Comparison of ENCODE assay signal across 20 cellular contexts in the genomic region with DNA sequence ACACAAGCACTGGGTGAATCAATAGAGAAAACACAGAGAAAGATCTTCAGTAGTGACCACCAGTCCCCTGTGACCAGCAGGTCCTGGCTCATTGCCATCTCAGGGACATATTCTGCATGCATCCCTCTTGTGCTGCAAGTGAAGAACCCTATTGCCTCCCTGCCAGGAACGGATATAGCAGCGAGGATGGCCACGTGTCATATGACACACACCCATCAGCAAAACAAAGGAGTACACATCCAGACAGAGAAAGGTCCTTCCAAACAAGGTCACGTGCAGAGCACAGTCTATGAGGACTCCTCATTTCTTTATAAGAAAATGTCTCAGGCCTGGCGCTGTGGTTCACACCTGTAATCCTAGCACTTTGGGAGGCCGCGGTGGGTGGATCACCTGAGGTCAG.
"Had no signal": no experiment of that assay in that cellular context is flagged by ENCODE, and none has a peak within 500 bp of the region (broad histone marks: within the 10 kb centered on the region; RNA-seq: fewer than 3 reads in every experiment).

No MANE protein-coding gene starts in this region.

- H3K27ac ChIP-seq: esophagus squamous epithelium, gastroesophageal sphincter, left lung, lower lobe of right lung, neural progenitor cell, pancreas, tibial artery, upper lobe of left lung, vagina had no signal

- H3K36me3 ChIP-seq: esophagus squamous epithelium, gastroesophageal sphincter, left lung, lower lobe of right lung, neural progenitor cell, pancreas, tibial artery, upper lobe of left lung, vagina had no signal

- FAIRE-seq: keratinocyte, pancreas had no signal

- H3K4me1 ChIP-seq: esophagus squamous epithelium, gastroesophageal sphincter, left lung, lower lobe of right lung, neural progenitor cell, pancreas, tibial artery, upper lobe of left lung, vagina had no signal

- H3K27me3 ChIP-seq: esophagus squamous epithelium, gastroesophageal sphincter, left lung, neural progenitor cell, tibial artery, upper lobe of left lung, vagina had no signal

- H3K9me3 ChIP-seq: esophagus squamous epithelium, gastroesophageal sphincter, left lung, lower lobe of right lung, pancreas, upper lobe of left lung, vagina had no signal

- DNase-seq: dermis blood vessel endothelial cell; esophagus squamous epithelium; foreskin fibroblast; glutamatergic neuron; immature natural killer cell; left lung; lower lobe of right lung; midbrain; occipital lobe; right cardiac atrium; stimulated activated CD4-positive, alpha-beta T cell treated with anti-CD3 and anti-CD28 coated beads, Interleukin-2, amount 100 ng/mL, for 48 hours; tibial artery; upper lobe of left lung had no signal

- H3K4me2 ChIP-seq: neural progenitor cell, smooth muscle cell had no signal

- H3K4me3 ChIP-seq: esophagus squamous epithelium, gastroesophageal sphincter, left lung, lower lobe of right lung, neural progenitor cell, pancreas, smooth muscle cell, tibial artery, upper lobe of left lung, vagina had no signal

- H2AFZ ChIP-seq: neural progenitor cell had no signal

- ATAC-seq: gastroesophageal sphincter; left lung; lower lobe of right lung; natural killer cell treated with Interleukin-12 subunit alpha and Interleukin-12 subunit beta and Interleukin-15 and Interleukin-18, amount 100 ng/mL, for 72 hours; pancreas; right cardiac atrium had no signal
